23 cellular contexts compared by ENCODE assay signal in the genomic region with DNA sequence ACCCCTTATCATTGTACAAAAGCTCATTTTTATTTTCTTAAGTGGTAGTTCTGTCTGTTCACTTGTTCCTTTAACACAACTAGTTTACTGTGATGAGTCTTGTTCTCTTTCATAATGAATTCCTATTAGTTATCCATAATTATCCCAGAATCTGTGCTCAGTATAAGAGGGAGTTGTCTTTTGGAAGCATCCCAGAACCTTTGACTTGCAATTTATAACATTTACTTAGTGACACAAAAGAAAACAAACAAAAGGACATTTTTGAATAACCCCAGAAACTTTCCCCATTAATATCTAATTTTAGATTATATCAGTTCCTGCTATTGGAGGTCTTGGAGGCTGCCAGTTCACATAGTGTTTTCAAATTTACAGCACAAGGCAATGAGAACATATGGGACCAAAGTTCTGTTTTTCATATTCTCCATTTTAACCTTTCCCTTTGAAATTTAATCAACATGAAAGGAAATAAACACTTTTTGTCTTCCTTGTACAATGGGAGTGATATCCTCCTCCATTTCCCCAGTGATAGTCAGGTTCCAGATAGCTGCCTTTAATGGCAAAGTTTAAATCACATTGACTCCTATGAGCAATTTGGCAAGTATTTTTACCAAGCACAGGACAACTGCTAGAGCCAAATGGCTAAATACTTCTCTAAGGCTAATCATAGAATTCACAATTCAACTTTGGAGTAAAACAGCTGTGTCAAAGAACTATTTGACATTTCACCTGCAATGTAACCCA. TPM values are rescaled to one million over a fixed set of nuclear protein-coding genes. Genes with fewer than 3 reads are reported as not detected.
A peak's percentile ranks its signal among the peaks of the same experiment; 100 is the strongest.
DNase-seq lines count a peak whose midpoint lies in the region; ATAC-seq and TF ChIP-seq lines count a peak whose summit lies in the region.
"Had no signal": no experiment of that assay in that cellular context is flagged by ENCODE, and none has a peak within 500 bp of the region (broad histone marks: within the 10 kb centered on the region; RNA-seq: fewer than 3 reads in every experiment).

No MANE protein-coding gene starts in this region.

- ATAC-seq in Right ventricle myocardium inferior (peak; percentile 62), right lobe of liver (peak; percentile 19 to 70 (median 49))
- ATAC-seq: activated naive CD8-positive, alpha-beta T cell treated with anti-CD3 and anti-CD28 coated beads, Interleukin-2, amount 50 U/mL, for 24 hours; K562; left lung had no signal

- peaks cover 32% of the 10 kb centered on the region for H3K4me1 Mint-ChIP-seq in endothelial cell (ENCODE audit: unreplicated experiment)
- H3K4me1 Mint-ChIP-seq: activated naive CD8-positive, alpha-beta T cell treated with anti-CD3 and anti-CD28 coated beads, Interleukin-2, amount 50 U/mL, for 24 hours; CD14-positive monocyte had no signal

- TF ChIP-seq CTCF in right atrium auricular region (IDR thresholded peaks at IDR 0.05) (no peak), endothelial cell (IDR thresholded peaks at IDR 0.05; ENCODE audit: unreplicated experiment) (no peak), right lobe of liver (IDR thresholded peaks at IDR 0.05) (no peak), tibial artery (IDR thresholded peaks at IDR 0.05) (no peak)

- TF ChIP-seq POLR2A in right lobe of liver (IDR thresholded peaks at IDR 0.05), result no peak

- no peak for DNase-seq in Right ventricle myocardium inferior (ENCODE audit: missing footprints)
- no peak for DNase-seq in right atrium auricular region (ENCODE audit: low spot score)
- DNase-seq in endothelial cell (ENCODE audit: low spot score), result no peak
- no peak for DNase-seq in right lobe of liver
- DNase-seq in NAMALWA (ENCODE audit: low spot score), result no peak
- DNase-seq in stimulated activated CD4-positive, alpha-beta T cell treated with anti-CD3 and anti-CD28 coated beads, Interleukin-15, amount 100 ng/mL, for 24 hours, result no peak
- DNase-seq in NCI-H187 treated with DMSO at 0.1 percent for 48 hours (lab: John Stamatoyannopoulos, UW), result no peak
- DNase-seq in tibial artery, result no peak
- DNase-seq: activated CD4-positive, alpha-beta T cell treated with anti-CD3 and anti-CD28 coated beads for 4 hours; activated naive CD8-positive, alpha-beta T cell treated with anti-CD3 and anti-CD28 coated beads, Interleukin-2, amount 50 U/mL, for 24 hours; dermis blood vessel endothelial cell; GF-D8; left lung; NCI-H2029; NCI-H446 treated with DMSO at 0.1 percent for 48 hours; stimulated activated CD4-positive, alpha-beta T cell treated with anti-CD3 and anti-CD28 coated beads, Interleukin-2, amount 100 ng/mL, for 24 hours; stimulated activated naive CD4-positive, alpha-beta T cell treated with Interleukin-2 at 50 U/mL for 16 hours had no signal

- H3K36me3 ChIP-seq in right atrium auricular region (no peaks in the 10 kb centered on the region), right lobe of liver (no peaks in the 10 kb centered on the region), tibial artery (no peaks in the 10 kb centered on the region)
- H3K36me3 ChIP-seq: left lung had no signal

- H3K27ac Mint-ChIP-seq in endothelial cell (ENCODE audit: unreplicated experiment), result peak overlapping the region; percentile 34
- H3K27ac Mint-ChIP-seq: activated naive CD8-positive, alpha-beta T cell treated with anti-CD3 and anti-CD28 coated beads, Interleukin-2, amount 50 U/mL, for 24 hours; CD14-positive monocyte; type B pancreatic cell had no signal

- H3K4me1 ChIP-seq in right atrium auricular region, result peaks cover 0 to 32% of the 10 kb centered on the region in 2 donors
- no peaks in the 10 kb centered on the region for H3K4me1 ChIP-seq in right lobe of liver
- peaks cover 0 to 8% (median 0%) of the 10 kb centered on the region in 4 donors for H3K4me1 ChIP-seq in tibial artery
- H3K4me1 ChIP-seq: left lung had no signal

- H3K4me3 ChIP-seq in right atrium auricular region (no peak overlapping the region), right lobe of liver (no peak overlapping the region), tibial artery (no peak overlapping the region)
- H3K4me3 ChIP-seq: K562, left lung had no signal

- peaks cover 4% of the 10 kb centered on the region for H3K27me3 Mint-ChIP-seq in endothelial cell (ENCODE audit: unreplicated experiment)
- H3K27me3 Mint-ChIP-seq: activated naive CD8-positive, alpha-beta T cell treated with anti-CD3 and anti-CD28 coated beads, Interleukin-2, amount 50 U/mL, for 24 hours; type B pancreatic cell had no signal

- H3K27ac ChIP-seq in right atrium auricular region (peak overlapping the region in 1 of 2 donors; percentile 53), right lobe of liver (no peak overlapping the region), tibial artery (no peak overlapping the region)
- H3K27ac ChIP-seq: epithelial cell of prostate had no signal

- H3K4me3 Mint-ChIP-seq in endothelial cell (ENCODE audit: unreplicated experiment), result no peak overlapping the region
- H3K4me3 Mint-ChIP-seq: activated naive CD8-positive, alpha-beta T cell treated with anti-CD3 and anti-CD28 coated beads, Interleukin-2, amount 50 U/mL, for 24 hours; CD14-positive monocyte; type B pancreatic cell had no signal

- H3K27me3 ChIP-seq in right atrium auricular region (no peaks in the 10 kb centered on the region), right lobe of liver (no peaks in the 10 kb centered on the region), tibial artery (no peaks in the 10 kb centered on the region)
- H3K27me3 ChIP-seq: left lung had no signal

- intact Hi-C loops in Right ventricle myocardium inferior (cut with DNase I), result loop anchor here (2.0 to 5.0 kb wide), 2 partner anchors 52 to 90 kb away; a partner anchor contains a TSS
- intact Hi-C loops in right lobe of liver (cut with DNase I), result no loop called here
- intact Hi-C loops in tibial artery (cut with DNase I; ENCODE audit: low total_unique reads), result no loop called here

- H3K9me3 Mint-ChIP-seq in endothelial cell (ENCODE audit: unreplicated experiment), result peaks cover 6% of the 10 kb centered on the region

- peaks cover under 1% of the 10 kb centered on the region for H3K36me3 Mint-ChIP-seq in endothelial cell (ENCODE audit: low read depth, unreplicated experiment)
- H3K36me3 Mint-ChIP-seq: type B pancreatic cell had no signal

- H3K9me3 ChIP-seq in right atrium auricular region (peaks cover 0 to 9% of the 10 kb centered on the region in 2 donors), right lobe of liver (no peaks in the 10 kb centered on the region), tibial artery (peaks cover 0 to 3% (median 3%) of the 10 kb centered on the region in 3 donors)

RNA-seq across cellular contexts. Expression of a gene that starts 37.1 kb away (rescaled TPM):
- total RNA-seq in Right ventricle myocardium inferior (not detected), right atrium auricular region (not detected), endothelial cell (ENCODE audit: unreplicated experiment) (not detected), right lobe of liver (not detected)
- total RNA-seq: bronchial epithelial cell, dermis blood vessel endothelial cell, K562, left lung, RPMI7951 had no signal
